Comparison of ENCODE assay signal across 1 cellular context in genomic region chr13:43383488-43384165, GRCh38.
TF ChIP-seq lines count a peak whose summit lies in the region.

No MANE protein-coding gene starts in this region.

TF ChIP-seq in WTC11, 78 proteins besides CTCF, POLR2A, EP300 and RAD21 (continued from another document):
- TF ChIP-seq NR3C1 (CRISPR knock-in tag; conservative IDR thresholded peaks at IDR 0.05; ENCODE audit: low read depth) (no peak), STAT6 (CRISPR knock-in tag; conservative IDR thresholded peaks at IDR 0.05; ENCODE audit: low read depth) (no peak), ZNF232 (CRISPR knock-in tag; IDR thresholded peaks at IDR 0.05) (no peak), ZBTB21 (CRISPR knock-in tag; IDR thresholded peaks at IDR 0.05; ENCODE audit: borderline replicate concordance) (no peak), OVOL2 (CRISPR knock-in tag; IDR thresholded peaks at IDR 0.05; ENCODE audit: borderline replicate concordance) (no peak), NFATC4 (CRISPR knock-in tag; IDR thresholded peaks at IDR 0.05) (no peak)
- TF ChIP-seq, protein P1, sequence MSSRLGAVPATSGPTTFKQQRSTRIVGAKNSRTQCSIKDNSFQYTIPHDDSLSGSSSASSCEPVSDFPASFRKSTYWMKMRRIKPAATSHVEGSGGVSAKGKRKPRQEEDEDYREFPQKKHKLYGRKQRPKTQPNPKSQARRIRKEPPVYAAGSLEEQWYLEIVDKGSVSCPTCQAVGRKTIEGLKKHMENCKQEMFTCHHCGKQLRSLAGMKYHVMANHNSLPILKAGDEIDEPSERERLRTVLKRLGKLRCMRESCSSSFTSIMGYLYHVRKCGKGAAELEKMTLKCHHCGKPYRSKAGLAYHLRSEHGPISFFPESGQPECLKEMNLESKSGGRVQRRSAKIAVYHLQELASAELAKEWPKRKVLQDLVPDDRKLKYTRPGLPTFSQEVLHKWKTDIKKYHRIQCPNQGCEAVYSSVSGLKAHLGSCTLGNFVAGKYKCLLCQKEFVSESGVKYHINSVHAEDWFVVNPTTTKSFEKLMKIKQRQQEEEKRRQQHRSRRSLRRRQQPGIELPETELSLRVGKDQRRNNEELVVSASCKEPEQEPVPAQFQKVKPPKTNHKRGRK (CRISPR knock-in tag; IDR thresholded peaks at IDR 0.05; ENCODE audit: borderline replicate concordance) = no peak
